24 cellular contexts compared by ENCODE assay signal in the genomic region with DNA sequence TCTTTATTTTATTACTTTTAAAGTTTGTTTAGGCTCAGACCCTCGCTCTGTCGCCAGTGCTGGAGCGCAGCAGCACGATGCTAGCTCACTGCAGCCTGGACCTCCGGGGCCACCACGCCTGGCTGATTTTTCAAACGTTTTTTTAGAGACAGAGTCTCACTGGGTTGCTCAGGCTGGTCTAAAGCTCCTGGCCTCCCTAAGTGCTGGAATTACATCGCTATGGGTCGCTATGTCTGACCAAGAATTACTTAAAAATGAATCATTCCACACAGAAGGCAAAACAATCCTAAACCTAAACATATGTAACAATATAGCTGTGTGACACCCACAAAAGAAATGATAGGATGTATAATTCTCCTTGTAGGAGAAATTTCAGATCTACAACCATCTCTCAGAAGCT.
DNase-seq lines count a peak whose midpoint lies in the region; ATAC-seq and TF ChIP-seq lines count a peak whose summit lies in the region.
"Had no signal": no experiment of that assay in that cellular context is flagged by ENCODE, and none has a peak within 500 bp of the region (broad histone marks: within the 10 kb centered on the region; RNA-seq: fewer than 3 reads in every experiment).

No MANE protein-coding gene starts in this region.

- H3K4me3 Mint-ChIP-seq in activated CD4-positive, alpha-beta T cell treated with anti-CD3 and anti-CD28 coated beads, Interleukin-2, amount 10 ng/mL, durations not matched to agents 7 days and 5 days = no peak overlapping the region
- H3K4me3 Mint-ChIP-seq: CD4-positive, CD25-positive, alpha-beta regulatory T cell; natural killer cell; T-cell had no signal

- no peak overlapping the region for H3K27ac Mint-ChIP-seq in activated CD4-positive, alpha-beta T cell treated with anti-CD3 and anti-CD28 coated beads, Interleukin-2, amount 10 ng/mL, durations not matched to agents 7 days and 5 days
- H3K27ac Mint-ChIP-seq: CD4-positive, CD25-positive, alpha-beta regulatory T cell; natural killer cell; T-cell had no signal

- H3K4ac ChIP-seq in mesenchymal stem cell (ENCODE audit: low read depth in 1 of 2, low read length in 2 of 2) = no peak overlapping the region

- no peak overlapping the region for H3K9ac ChIP-seq in mesenchymal stem cell (ENCODE audit: low read length)

- 67% methylated on average over 9 of the region's 9 CpGs for WGBS in mesenchymal stem cell

- no peak overlapping the region for H3K18ac ChIP-seq in mesenchymal stem cell (ENCODE audit: low read depth in 1 of 2, low read length in 2 of 2)

- H3K79me1 ChIP-seq in mesenchymal stem cell (replicated peaks; ENCODE audit: low read length, poor library complexity, severe bottlenecking) = no peaks in the 10 kb centered on the region

- no peaks in the 10 kb centered on the region for H3K9me3 ChIP-seq in AG04450 (ENCODE audit: control insufficient read depth, insufficient read depth, low read length)
- no peaks in the 10 kb centered on the region for H3K9me3 ChIP-seq in mesenchymal stem cell (ENCODE audit: control insufficient read depth, low read length)
- H3K9me3 ChIP-seq: prostate gland, vagina had no signal

- H3K27me3 ChIP-seq in AG04450 (ENCODE audit: control insufficient read depth, insufficient read depth, low read length) (peaks cover 7% of the 10 kb centered on the region), mesenchymal stem cell (ENCODE audit: control insufficient read depth in 1 of 2, insufficient read depth in 1 of 2, low read length in 2 of 2) (peaks cover 7 to 8% of the 10 kb centered on the region in 2 experiments)
- H3K27me3 ChIP-seq: vagina had no signal

- H2AFZ ChIP-seq in mesenchymal stem cell (ENCODE audit: low read depth, low read length) = no peak overlapping the region

- H3K36me3 Mint-ChIP-seq in activated CD4-positive, alpha-beta T cell treated with anti-CD3 and anti-CD28 coated beads, Interleukin-2, amount 10 ng/mL, durations not matched to agents 7 days and 5 days (ENCODE audit: low read depth) = no peaks in the 10 kb centered on the region
- H3K36me3 Mint-ChIP-seq: CD4-positive, CD25-positive, alpha-beta regulatory T cell; natural killer cell; T-cell had no signal

- H3K27me3 Mint-ChIP-seq in activated CD4-positive, alpha-beta T cell treated with anti-CD3 and anti-CD28 coated beads, Interleukin-2, amount 10 ng/mL, durations not matched to agents 7 days and 5 days = peaks cover 11% of the 10 kb centered on the region

- no peak overlapping the region for H3K14ac ChIP-seq in mesenchymal stem cell (ENCODE audit: low read length in 2 of 2)

- POLR2A ChIA-PET in AG04450 (lab: Yijun Ruan, JAX) = interaction anchor here (1.1 kb wide), 1 partner anchor 20 kb away, joined by 3 read pairs; no protein-coding TSS in a partner anchor
- POLR2A ChIA-PET in activated CD4-positive, alpha-beta T cell treated with anti-CD3 and anti-CD28 coated beads, Interleukin-2, amount 10 ng/mL, durations not matched to agents 7 days and 5 days (lab: Charles Lee) = no interaction called here

- H3K27ac ChIP-seq in AG04450 (ENCODE audit: low read depth, low read length) (peak overlapping the region; percentile 25), mesenchymal stem cell (ENCODE audit: low read length, poor library complexity, severe bottlenecking) (no peak overlapping the region)
- H3K27ac ChIP-seq: HL-60, prostate gland, vagina had no signal

- no peak overlapping the region for H2BK12ac ChIP-seq in mesenchymal stem cell (ENCODE audit: low read length in 2 of 2)

- no peaks in the 10 kb centered on the region for H3K9me3 Mint-ChIP-seq in activated CD4-positive, alpha-beta T cell treated with anti-CD3 and anti-CD28 coated beads, Interleukin-2, amount 10 ng/mL, durations not matched to agents 7 days and 5 days
- H3K9me3 Mint-ChIP-seq: natural killer cell, T-cell had no signal

- no peak overlapping the region for H3K23ac ChIP-seq in mesenchymal stem cell (ENCODE audit: low read length in 2 of 2)

- H3K4me1 Mint-ChIP-seq in activated CD4-positive, alpha-beta T cell treated with anti-CD3 and anti-CD28 coated beads, Interleukin-2, amount 10 ng/mL, durations not matched to agents 7 days and 5 days = no peaks in the 10 kb centered on the region
- H3K4me1 Mint-ChIP-seq: CD4-positive, CD25-positive, alpha-beta regulatory T cell; natural killer cell had no signal

- no peak overlapping the region for H3K4me2 ChIP-seq in mesenchymal stem cell (ENCODE audit: low read length, poor library complexity, severe bottlenecking)

- no peak overlapping the region for H2BK5ac ChIP-seq in mesenchymal stem cell (ENCODE audit: low read depth, low read length, poor library complexity, severe bottlenecking)

- no peaks in the 10 kb centered on the region for H3K36me3 ChIP-seq in mesenchymal stem cell (ENCODE audit: control insufficient read depth in 1 of 2, insufficient read depth in 2 of 2, low read depth in 1 of 2, low read length in 2 of 2)
- H3K36me3 ChIP-seq: prostate gland, vagina had no signal

- no peak overlapping the region for H4K91ac ChIP-seq in mesenchymal stem cell (ENCODE audit: low read length)

- TF ChIP-seq CTCF in AG04450 (IDR thresholded peaks at IDR 0.05; ENCODE audit: low read depth, low read length) (0 out of 2 replicates have a peak, but pooled peaks have one; percentile 8), choroid plexus epithelial cell (conservative IDR thresholded peaks at IDR 0.05; ENCODE audit: low read depth, low read length) (no peak)

- no peak overlapping the region for H2AK5ac ChIP-seq in mesenchymal stem cell (ENCODE audit: low read length, severe bottlenecking)

- no peak overlapping the region for H3K4me3 ChIP-seq in AG04450 (ENCODE audit: low read depth, low read length)
- H3K4me3 ChIP-seq in choroid plexus epithelial cell (ENCODE audit: low read depth, low read length) = no peak overlapping the region
- H3K4me3 ChIP-seq in mesenchymal stem cell (ENCODE audit: insufficient read depth in 1 of 2, low read depth in 1 of 2, low read length in 2 of 2) = no peak overlapping the region
- H3K4me3 ChIP-seq: K562, prostate gland, vagina had no signal

- H3K4me1 ChIP-seq in mesenchymal stem cell (ENCODE audit: control insufficient read depth, insufficient read depth, low read depth, low read length) = peaks cover 8% of the 10 kb centered on the region
- H3K4me1 ChIP-seq: prostate gland, vagina had no signal

- no peak overlapping the region for H2BK120ac ChIP-seq in mesenchymal stem cell (ENCODE audit: low read depth, low read length)

- no peak overlapping the region for H2BK15ac ChIP-seq in mesenchymal stem cell (ENCODE audit: low read depth, poor library complexity, severe bottlenecking)

- no peak overlapping the region for H4K8ac ChIP-seq in mesenchymal stem cell (ENCODE audit: low read length)

- CTCF ChIA-PET in AG04450 (lab: Charles Lee) = interaction anchor here (2.0 kb wide), 1 partner anchor 421 kb away, joined by 8 read pairs; no protein-coding TSS in a partner anchor
- CTCF ChIA-PET in activated CD4-positive, alpha-beta T cell treated with anti-CD3 and anti-CD28 coated beads, Interleukin-2, amount 10 ng/mL, durations not matched to agents 7 days and 5 days (lab: Charles Lee) = no interaction called here

- DNase-seq in AG04450 (ENCODE audit: low read depth, low spot score) = peak; percentile 55
- peak; percentile 32 for DNase-seq in NCI-H226
- DNase-seq in choroid plexus epithelial cell (ENCODE audit: low read depth) = peak; percentile 9
- peak; percentile 26 for DNase-seq in mesenchymal stem cell
- DNase-seq in activated CD4-positive, alpha-beta T cell treated with anti-CD3 and anti-CD28 coated beads, Interleukin-2, amount 10 ng/mL, durations not matched to agents 7 days and 5 days = no peak
- DNase-seq in activated CD8-positive, alpha-beta memory T cell treated with anti-CD3 and anti-CD28 coated beads for 24 hours = no peak
- DNase-seq: amygdala; CD4-positive, CD25-positive, alpha-beta regulatory T cell; cerebellar nuclear complex; hippocampal formation; islet precursor cell; mesendoderm; natural killer cell; NCI-H1930; Right ventricle myocardium superior; stimulated activated CD8-positive, alpha-beta memory T cell treated with anti-CD3 and anti-CD28 coated beads, Interleukin-4, amount 100 ng/mL, for 48 hours; substantia nigra; T-cell had no signal

- ATAC-seq in GM18517 (IDR thresholded peaks at IDR 0.05; ENCODE audit: unreplicated experiment) = no peak
- ATAC-seq in GM21515 (IDR thresholded peaks at IDR 0.05; ENCODE audit: unreplicated experiment) = no peak
- ATAC-seq: K562, natural killer cell, T-cell had no signal

Comparison
In these comparisons a context has a peak if more than half of its experiments do, and no peak if none do; other contexts are left out.
1. DNase-seq: peak in AG04450 (single experiment), NCI-H226 (single experiment), choroid plexus epithelial cell (single experiment) and mesenchymal stem cell (single experiment); none in activated CD4-positive, alpha-beta T cell treated with anti-CD3 and anti-CD28 coated beads, Interleukin-2, amount 10 ng/mL, durations not matched to agents 7 days and 5 days (single experiment) and activated CD8-positive, alpha-beta memory T cell treated with anti-CD3 and anti-CD28 coated beads for 24 hours (single experiment).